ENCODE assay signal across 20 cellular contexts in genomic region chr1:42740756-42741580, GRCh38. TPM values are rescaled to one million over a fixed set of nuclear protein-coding genes. Genes with fewer than 3 reads are reported as not detected.
A peak's percentile ranks its signal among the peaks of the same experiment; 100 is the strongest.
DNase-seq lines count a peak whose midpoint lies in the region; TF ChIP-seq lines count a peak whose summit lies in the region.
"Had no signal": no experiment of that assay in that cellular context is flagged by ENCODE, and none has a peak within 500 bp of the region (broad histone marks: within the 10 kb centered on the region; RNA-seq: fewer than 3 reads in every experiment).

No MANE protein-coding gene starts in this region.

- 76 to 86% methylated on average over 5 to 20 of the region's 20 CpGs for WGBS in transverse colon (ENCODE audit: low coverage in 1 of 2), 2 donors

- H3K9ac ChIP-seq in BLaER1 (no peak overlapping the region), NT2/D1 (ENCODE audit: insufficient read length, low read depth) (peak overlapping the region; percentile 46)
- H3K9ac ChIP-seq: KMS-11 had no signal

- in situ Hi-C loops in transverse colon (cut with MboI; ENCODE audit: low pct_ligation_motif_present in 1 of 4, low pct_unique_long_range_greater_than_20kb in 1 of 4, low sequenced_read_pairs in 3 of 4): loop anchor here in 2 of 4 donors (10.0 to 25.0 kb wide), 3 partner anchors 166 to 604 kb away; partner anchors contain the start of gene FOXJ3 (in 1 of the 2)

- TF ChIP-seq EP300 in transverse colon (IDR thresholded peaks at IDR 0.05; ENCODE audit: low read depth): no peak

- H3K4me3 ChIP-seq in BLaER1: no peak overlapping the region
- H3K4me3 ChIP-seq in NT2/D1 (ENCODE audit: insufficient read length, low read depth): no peak overlapping the region
- H3K4me3 ChIP-seq in transverse colon: no peak overlapping the region
- H3K4me3 ChIP-seq: HAP-1 had no signal

- H3K27ac ChIP-seq in BLaER1 (0 out of 2 replicates have a peak overlapping the region, but pooled peaks have one; percentile 13), transverse colon (no peak overlapping the region)
- H3K27ac ChIP-seq: KMS-11 had no signal

- TF ChIP-seq CTCF in transverse colon (IDR thresholded peaks at IDR 0.05): no peak

- no peak for TF ChIP-seq POLR2A in transverse colon (IDR thresholded peaks at IDR 0.05)

- no peak overlapping the region for H3K4me2 ChIP-seq in BLaER1
- H3K4me2 ChIP-seq: KMS-11 had no signal

- H3K4me1 ChIP-seq in BLaER1 (peaks cover 34% of the 10 kb centered on the region), NT2/D1 (ENCODE audit: insufficient read depth, insufficient read length) (peaks cover 45% of the 10 kb centered on the region), transverse colon (peaks cover 0 to 21% (median 3%) of the 10 kb centered on the region in 4 donors)
- H3K4me1 ChIP-seq: HAP-1 had no signal

- no peak for DNase-seq in NT2/D1 (ENCODE audit: low read depth, low spot score)
- DNase-seq in medulla oblongata (ENCODE audit: extremely low spot score): peak; percentile 18
- DNase-seq in transverse colon: no peak
- no peak for DNase-seq in cerebellar cortex (ENCODE audit: low spot score)
- no peak for DNase-seq in NCI-H345 treated with DMSO at 0.1 percent for 48 hours (lab: John Stamatoyannopoulos, UW; ENCODE audit: unreplicated experiment)
- DNase-seq: ACHN; activated CD4-positive, alpha-beta T cell treated with anti-CD3 and anti-CD28 coated beads for 48 hours; CD8-positive, alpha-beta memory T cell; effector memory CD4-positive, alpha-beta T cell; NCI-H1417; NCI-H2171 treated with DMSO at 0.1 percent for 48 hours; right cardiac atrium; stimulated activated CD4-positive, alpha-beta T cell treated with anti-CD3 and anti-CD28 coated beads, Interleukin-2, amount 100 ng/mL, for 48 hours had no signal

- intact Hi-C loops in transverse colon (cut with DNase I; ENCODE audit: low total_unique reads): loop anchor here (10.0 kb wide), 1 partner anchor 46 kb away; no protein-coding TSS in a partner anchor

- H3K27me3 ChIP-seq in BLaER1: no peaks in the 10 kb centered on the region
- no peaks in the 10 kb centered on the region for H3K27me3 ChIP-seq in NT2/D1 (ENCODE audit: insufficient read depth, insufficient read length)
- H3K27me3 ChIP-seq in transverse colon: no peaks in the 10 kb centered on the region

- no peaks in the 10 kb centered on the region for H4K20me1 ChIP-seq in BLaER1

- H3K36me3 ChIP-seq in BLaER1: peaks cover 13% of the 10 kb centered on the region
- H3K36me3 ChIP-seq in NT2/D1 (ENCODE audit: insufficient read depth, insufficient read length, low read length): peaks cover 17% of the 10 kb centered on the region
- no peaks in the 10 kb centered on the region for H3K36me3 ChIP-seq in transverse colon
- H3K36me3 ChIP-seq: HAP-1 had no signal

- H3K9me3 ChIP-seq in BLaER1 (no peaks in the 10 kb centered on the region), NT2/D1 (ENCODE audit: insufficient read depth, low read length) (no peaks in the 10 kb centered on the region), transverse colon (no peaks in the 10 kb centered on the region)
- H3K9me3 ChIP-seq: HAP-1 had no signal

RNA-seq across cellular contexts. Expression of gene CLDN19, which starts 0.9 kb away (rescaled TPM):
- under 1 TPM in 1 of 4 donors, not detected in 3; 0.27 TPM for total RNA-seq in transverse colon
- total RNA-seq: activated naive CD4-positive, alpha-beta T cell treated with anti-CD3 and anti-CD28 coated beads, Interleukin-2, amount 50 U/mL, for 72 hours; bronchial epithelial cell; CD8-positive, alpha-beta memory T cell; lung microvascular endothelial cell; right cardiac atrium; T-helper 2 cell treated with Interferon-gamma antibody and Interleukin-4, amounts not matched to agents 100 ng/mL and 5 ng/mL, for 36 hours had no signal

RNA-seq across cellular contexts. Expression of gene P3H1, which starts 25.9 kb away (rescaled TPM):
- total RNA-seq in transverse colon: 10 to 100 TPM in 3 of 4 donors, 1 to 10 TPM in 1; 8.7 to 37.2 (median 10.2) TPM

RNA-seq across cellular contexts. Expression of gene C1orf50, which starts 26.1 kb away (rescaled TPM):
- total RNA-seq in transverse colon: 10 to 100 TPM in 1 of 4 donors, 1 to 10 TPM in 3; 4.0 to 81.2 (median 8.1) TPM

RNA-seq across cellular contexts. Expression of gene TMEM269, which starts 43.8 kb away (rescaled TPM):
- under 1 TPM in 1 of 4 donors, not detected in 3; 0.37 TPM for total RNA-seq in transverse colon
- total RNA-seq: lung microvascular endothelial cell had no signal

RNA-seq across cellular contexts. Expression of gene YBX1, which starts 58.8 kb away (rescaled TPM):
- total RNA-seq in transverse colon: 100 to 1,000 TPM; 288 to 403 (median 380) TPM
